In the genomic region with DNA sequence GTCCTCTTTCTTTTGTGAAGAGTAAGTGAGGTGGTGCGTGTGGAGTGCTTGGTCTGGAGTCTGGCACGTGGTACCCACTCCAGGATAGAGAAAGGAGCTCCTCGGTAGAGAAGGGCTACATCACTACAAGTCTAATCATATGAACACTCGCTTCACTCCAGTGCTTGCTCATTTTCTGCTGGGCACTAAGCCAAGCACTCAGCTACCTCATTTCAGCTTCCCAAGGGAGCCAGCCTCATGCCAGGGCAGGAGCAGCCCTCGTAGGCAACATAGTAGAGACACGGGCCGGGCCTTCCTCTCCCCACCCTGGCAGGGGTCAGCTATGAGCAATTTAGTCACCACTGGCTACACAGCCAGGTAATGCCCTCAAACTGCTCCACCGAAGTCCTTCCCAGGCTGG, we compare ENCODE assay signal across 16 cellular contexts. TPM values are rescaled to one million over a fixed set of nuclear protein-coding genes. Genes with fewer than 3 reads are reported as not detected.
A peak's percentile ranks its signal among the peaks of the same experiment; 100 is the strongest.
DNase-seq lines count a peak whose midpoint lies in the region; ATAC-seq and TF ChIP-seq lines count a peak whose summit lies in the region.
"Had no signal": no experiment of that assay in that cellular context is flagged by ENCODE, and none has a peak within 500 bp of the region (broad histone marks: within the 10 kb centered on the region; RNA-seq: fewer than 3 reads in every experiment).

No MANE protein-coding gene starts in this region.

- H3K27me3 ChIP-seq in Karpas-422 (ENCODE audit: low read length) = no peaks in the 10 kb centered on the region
- H3K27me3 ChIP-seq in adrenal gland = no peaks in the 10 kb centered on the region
- peaks cover 0 to 4% of the 10 kb centered on the region in 2 donors for H3K27me3 ChIP-seq in left lung

- no peak overlapping the region for H3K4me2 ChIP-seq in Karpas-422 (ENCODE audit: low read depth, low read length, poor library complexity, severe bottlenecking)

- H3K4me3 ChIP-seq in Karpas-422 (ENCODE audit: low read length) (no peak overlapping the region), adrenal gland (no peak overlapping the region), left lung (no peak overlapping the region)

- 36 to 54% (median 40%) methylated on average over 8 of the region's 8 CpGs for WGBS in adrenal gland, 4 donors

- H3K4me1 Mint-ChIP-seq in WTC11 = peaks cover 5% of the 10 kb centered on the region
- H3K4me1 Mint-ChIP-seq: activated B cell treated with CpG ODN at 0.5 μM for 24 hours; CD4-positive, alpha-beta memory T cell had no signal

- peak; percentile 80 for ATAC-seq in left lung
- ATAC-seq in WTC11 = no peak
- ATAC-seq in HG03135 (IDR thresholded peaks at IDR 0.05; ENCODE audit: unreplicated experiment) = no peak
- ATAC-seq: stimulated activated naive CD8-positive, alpha-beta T cell treated with anti-CD3 and anti-CD28 coated beads, Interleukin-15, Interleukin-2, amounts not matched to agents 100 U/mL and 50 U/mL, for 24 hours had no signal

- no peaks in the 10 kb centered on the region for H4K20me1 ChIP-seq in Karpas-422 (ENCODE audit: insufficient read depth, low read depth, low read length)

- intact Hi-C loops in adrenal gland (cut with DNase I) (no loop called here), left lung (cut with DNase I) (no loop called here)

- 0 out of 2 replicates have a peak, but pooled peaks cover 4% of the 10 kb centered on the region for H3K9me3 Mint-ChIP-seq in WTC11

- H3K4me1 ChIP-seq in Karpas-422 (ENCODE audit: low read length) (no peaks in the 10 kb centered on the region), adrenal gland (replicated peaks in 1 of 2) (peaks cover 22 to 32% of the 10 kb centered on the region in 2 donors), left lung (no peaks in the 10 kb centered on the region)

- H3K9ac ChIP-seq in Karpas-422 (ENCODE audit: low read length) = no peak overlapping the region

- H3K9me3 ChIP-seq in Karpas-422 (ENCODE audit: low read length) (no peaks in the 10 kb centered on the region), adrenal gland (replicated peaks in 1 of 3) (no peaks in the 10 kb centered on the region), left lung (no peaks in the 10 kb centered on the region)

- no peak overlapping the region for H2AFZ ChIP-seq in Karpas-422 (ENCODE audit: low read length)

- no peak overlapping the region for H3K27ac ChIP-seq in Karpas-422 (ENCODE audit: low read length)
- H3K27ac ChIP-seq in adrenal gland = peak overlapping the region in 3 of 5 donors; percentile 21 to 51 (median 23)
- no peak overlapping the region for H3K27ac ChIP-seq in left lung

- H3K79me2 ChIP-seq in Karpas-422 (ENCODE audit: low read length) = no peaks in the 10 kb centered on the region

- POLR2A ChIA-PET in WTC11 (lab: Charles Lee) = no interaction called here

- no peaks in the 10 kb centered on the region for H3K36me3 Mint-ChIP-seq in WTC11
- H3K36me3 Mint-ChIP-seq: CD4-positive, alpha-beta memory T cell had no signal

- CTCF ChIA-PET in WTC11 (lab: Charles Lee) = no interaction called here

- DNase-seq in DMS 273 treated with DMSO at 0.1 percent for 48 hours (lab: John Stamatoyannopoulos, UW) (peak; percentile 41), Karpas-422 (peak; percentile 51), adrenal gland (peak; percentile 55 to 82 (median 80)), left lung (no peak), NOMO-1 (lab: John Stamatoyannopoulos, UW; ENCODE audit: unreplicated experiment in 2 of 2) (no peak), OCI-M2 (lab: John Stamatoyannopoulos, UW; ENCODE audit: unreplicated experiment) (no peak), WTC11 (ENCODE audit: low spot score) (no peak)
- DNase-seq: activated B cell treated with CpG ODN at 0.5 μM for 24 hours; activated T-cell treated with anti-CD3 and anti-CD28 coated beads for 4 hours; CD4-positive, alpha-beta memory T cell; effector CD8-positive, alpha-beta T cell; SHP77; stimulated activated CD4-positive, alpha-beta T cell treated with anti-CD3 and anti-CD28 coated beads, Interleukin-2, amount 100 ng/mL, for 48 hours; stimulated activated naive CD8-positive, alpha-beta T cell treated with anti-CD3 and anti-CD28 coated beads, Interleukin-15, Interleukin-2, amounts not matched to agents 100 U/mL and 50 U/mL, for 24 hours had no signal

- no peaks in the 10 kb centered on the region for H3K9me2 ChIP-seq in Karpas-422 (replicated peaks; ENCODE audit: insufficient read depth, low read length)

- H3K36me3 ChIP-seq in Karpas-422 (ENCODE audit: insufficient read depth, low read length) (no peaks in the 10 kb centered on the region), adrenal gland (replicated peaks in 1 of 2) (no peaks in the 10 kb centered on the region), left lung (no peaks in the 10 kb centered on the region)

- no peak for TF ChIP-seq POLR2A in adrenal gland (IDR thresholded peaks at IDR 0.05)

- TF ChIP-seq CTCF in adrenal gland (IDR thresholded peaks at IDR 0.05) (no peak), left lung (IDR thresholded peaks at IDR 0.05) (no peak), WTC11 (IDR thresholded peaks at IDR 0.05) (no peak)

- no peak overlapping the region for H3K4me3 Mint-ChIP-seq in WTC11
- H3K4me3 Mint-ChIP-seq: activated B cell treated with CpG ODN at 0.5 μM for 24 hours; CD4-positive, alpha-beta memory T cell had no signal

- no peak overlapping the region for H3K27ac Mint-ChIP-seq in WTC11
- H3K27ac Mint-ChIP-seq: activated B cell treated with CpG ODN at 0.5 μM for 24 hours; CD4-positive, alpha-beta memory T cell; progenitor cell of endocrine pancreas had no signal

- no peaks in the 10 kb centered on the region; the same call in 1 of the 2 replicates for H3K27me3 Mint-ChIP-seq in WTC11 (ENCODE audit: low read depth)

TF ChIP-seq in WTC11, 78 proteins besides CTCF, POLR2A, EP300 and RAD21:
- TF ChIP-seq EMX1 (CRISPR knock-in tag; IDR thresholded peaks at IDR 0.05) = no peak
- no peak for TF ChIP-seq TEAD1 (CRISPR knock-in tag; IDR thresholded peaks at IDR 0.05)
- TF ChIP-seq ESRRA (CRISPR knock-in tag; IDR thresholded peaks at IDR 0.05; ENCODE audit: borderline replicate concordance) = no peak
- TF ChIP-seq RORB (CRISPR knock-in tag; IDR thresholded peaks at IDR 0.05) = no peak
- TF ChIP-seq, protein P1, sequence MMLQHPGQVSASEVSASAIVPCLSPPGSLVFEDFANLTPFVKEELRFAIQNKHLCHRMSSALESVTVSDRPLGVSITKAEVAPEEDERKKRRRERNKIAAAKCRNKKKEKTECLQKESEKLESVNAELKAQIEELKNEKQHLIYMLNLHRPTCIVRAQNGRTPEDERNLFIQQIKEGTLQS (CRISPR knock-in tag; conservative IDR thresholded peaks at IDR 0.05) = no peak
- TF ChIP-seq, protein P2, sequence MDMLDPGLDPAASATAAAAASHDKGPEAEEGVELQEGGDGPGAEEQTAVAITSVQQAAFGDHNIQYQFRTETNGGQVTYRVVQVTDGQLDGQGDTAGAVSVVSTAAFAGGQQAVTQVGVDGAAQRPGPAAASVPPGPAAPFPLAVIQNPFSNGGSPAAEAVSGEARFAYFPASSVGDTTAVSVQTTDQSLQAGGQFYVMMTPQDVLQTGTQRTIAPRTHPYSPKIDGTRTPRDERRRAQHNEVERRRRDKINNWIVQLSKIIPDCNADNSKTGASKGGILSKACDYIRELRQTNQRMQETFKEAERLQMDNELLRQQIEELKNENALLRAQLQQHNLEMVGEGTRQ (CRISPR knock-in tag; IDR thresholded peaks at IDR 0.05) = no peak
- TF ChIP-seq, protein P3, sequence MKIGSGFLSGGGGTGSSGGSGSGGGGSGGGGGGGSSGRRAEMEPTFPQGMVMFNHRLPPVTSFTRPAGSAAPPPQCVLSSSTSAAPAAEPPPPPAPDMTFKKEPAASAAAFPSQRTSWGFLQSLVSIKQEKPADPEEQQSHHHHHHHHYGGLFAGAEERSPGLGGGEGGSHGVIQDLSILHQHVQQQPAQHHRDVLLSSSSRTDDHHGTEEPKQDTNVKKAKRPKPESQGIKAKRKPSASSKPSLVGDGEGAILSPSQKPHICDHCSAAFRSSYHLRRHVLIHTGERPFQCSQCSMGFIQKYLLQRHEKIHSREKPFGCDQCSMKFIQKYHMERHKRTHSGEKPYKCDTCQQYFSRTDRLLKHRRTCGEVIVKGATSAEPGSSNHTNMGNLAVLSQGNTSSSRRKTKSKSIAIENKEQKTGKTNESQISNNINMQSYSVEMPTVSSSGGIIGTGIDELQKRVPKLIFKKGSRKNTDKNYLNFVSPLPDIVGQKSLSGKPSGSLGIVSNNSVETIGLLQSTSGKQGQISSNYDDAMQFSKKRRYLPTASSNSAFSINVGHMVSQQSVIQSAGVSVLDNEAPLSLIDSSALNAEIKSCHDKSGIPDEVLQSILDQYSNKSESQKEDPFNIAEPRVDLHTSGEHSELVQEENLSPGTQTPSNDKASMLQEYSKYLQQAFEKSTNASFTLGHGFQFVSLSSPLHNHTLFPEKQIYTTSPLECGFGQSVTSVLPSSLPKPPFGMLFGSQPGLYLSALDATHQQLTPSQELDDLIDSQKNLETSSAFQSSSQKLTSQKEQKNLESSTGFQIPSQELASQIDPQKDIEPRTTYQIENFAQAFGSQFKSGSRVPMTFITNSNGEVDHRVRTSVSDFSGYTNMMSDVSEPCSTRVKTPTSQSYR (CRISPR knock-in tag; IDR thresholded peaks at IDR 0.05) = no peak
- no peak for TF ChIP-seq ZNF232 (CRISPR knock-in tag; IDR thresholded peaks at IDR 0.05)
- no peak for TF ChIP-seq FOXP1 (CRISPR knock-in tag; IDR thresholded peaks at IDR 0.05; ENCODE audit: borderline replicate concordance)

RNA-seq across cellular contexts. Expression of gene HSPA12A, which starts 11.4 kb away (rescaled TPM):
- 0.07 TPM in 2 replicates for total RNA-seq in Karpas-422 (2014; rRNA removed; shearing (Covaris generic); ENCODE audit: low replicate concordance)
- 10 to 100 TPM; 28.9 to 61.3 (median 49.6) TPM for total RNA-seq in adrenal gland
- polyA plus RNA-seq in adrenal gland = 10 to 100 TPM; 20.1 to 35.7 (median 21.8) TPM
- total RNA-seq in left lung = 1 to 10 TPM; 9.1 to 9.9 TPM
- total RNA-seq in WTC11 (2021) = 5.0 to 7.2 TPM (median 5.2 TPM) in 3 replicates

Comparison
In these comparisons a context has a peak if more than half of its experiments do, and no peak if none do; other contexts are left out.
1. DNase-seq: peak in DMS 273 treated with DMSO at 0.1 percent for 48 hours (single experiment), Karpas-422 (single experiment) and adrenal gland (7 of 7); none in left lung (0 of 2), NOMO-1 (0 of 2), OCI-M2 (single experiment) and WTC11 (single experiment).
2. H3K27ac ChIP-seq: peak in adrenal gland (3 of 5); none in Karpas-422 (single experiment) and left lung (0 of 2).